In genomic region chr7:151603951-151604350, GRCh38 we compare ENCODE assay signal across 14 cellular contexts.
DNase-seq lines count a peak whose midpoint lies in the region; ATAC-seq and TF ChIP-seq lines count a peak whose summit lies in the region.
"Had no signal": no experiment of that assay in that cellular context is flagged by ENCODE, and none has a peak within 500 bp of the region (broad histone marks: within the 10 kb centered on the region; RNA-seq: fewer than 3 reads in every experiment).

No MANE protein-coding gene starts in this region.

- H4K8ac ChIP-seq in neuronal stem cell (ENCODE audit: low read depth, low read length), result peak overlapping the region; percentile 65

- peak overlapping the region; percentile 39 for H3K27ac ChIP-seq in Panc1 (ENCODE audit: low read length)
- H3K27ac ChIP-seq in neuronal stem cell (replicated peaks; ENCODE audit: low read length), result no peak overlapping the region

- H3K4me1 ChIP-seq in Panc1 (ENCODE audit: control insufficient read depth, insufficient read depth, low read length) (peaks cover 59% of the 10 kb centered on the region), neuronal stem cell (ENCODE audit: control insufficient read depth in 2 of 2, insufficient read depth in 1 of 2, low read depth in 1 of 2, low read length in 2 of 2) (peaks cover 0 to 3% of the 10 kb centered on the region in 2 donors), mucosa of descending colon (ENCODE audit: low read depth) (peaks cover 8% of the 10 kb centered on the region)
- H3K4me1 ChIP-seq: HAP-1 had no signal

- peak overlapping the region; percentile 73 for H2BK12ac ChIP-seq in neuronal stem cell (ENCODE audit: low read length)

- H2AK5ac ChIP-seq in neuronal stem cell (ENCODE audit: low read depth, low read length), result peak overlapping the region; percentile 32

- intact Hi-C loops in Calu3 (cut with micrococcal nuclease; ENCODE audit: unreplicated experiment) (no loop called here), Panc1 (cut with micrococcal nuclease; ENCODE audit: unreplicated experiment) (no loop called here), mucosa of descending colon (cut with DNase I, micrococcal nuclease) (no loop called here)

- peaks cover 9% of the 10 kb centered on the region for H3K79me1 ChIP-seq in neuronal stem cell (ENCODE audit: low read depth, low read length)

- no peak overlapping the region for H3K4me2 ChIP-seq in neuronal stem cell (ENCODE audit: insufficient read depth, low read length, poor library complexity, severe bottlenecking)

- DNase-seq in Calu3 (no peak), Panc1 (ENCODE audit: low read depth, low spot score) (no peak), neuronal stem cell (ENCODE audit: low spot score) (no peak), mucosa of descending colon (no peak), islet precursor cell (no peak), kidney tubule cell (ENCODE audit: low spot score) (no peak)
- DNase-seq: C1 segment of cervical spinal cord; CD4-positive, alpha-beta memory T cell; COR-L47; DMS153; DND-41; GOT3; HFFc6 had no signal

- no peak overlapping the region for H2AFZ ChIP-seq in neuronal stem cell (ENCODE audit: low read length)

- POLR2A ChIA-PET in Panc1 (lab: Charles Lee), result no interaction called here

- CTCF ChIA-PET in Calu3 (lab: Charles Lee) (no interaction called here), Panc1 (lab: Charles Lee) (no interaction called here)

- TF ChIP-seq CTCF in Calu3 (IDR thresholded peaks at IDR 0.05; ENCODE audit: unreplicated experiment), result no peak
- TF ChIP-seq CTCF in Panc1 (IDR thresholded peaks at IDR 0.05), result no peak
- TF ChIP-seq CTCF in mucosa of descending colon (IDR thresholded peaks at IDR 0.05), result no peak

- H3K36me3 ChIP-seq in Panc1 (ENCODE audit: control insufficient read depth, insufficient read depth, low read length) (no peaks in the 10 kb centered on the region), neuronal stem cell (replicated peaks in 1 of 2; ENCODE audit: control insufficient read depth in 2 of 2, insufficient read depth in 2 of 2, low read length in 2 of 2) (no peaks in the 10 kb centered on the region), mucosa of descending colon (ENCODE audit: low read depth) (no peaks in the 10 kb centered on the region)
- H3K36me3 ChIP-seq: HAP-1 had no signal

- ATAC-seq in Panc1 (no peak), mucosa of descending colon (no peak)

- H3K27me3 Mint-ChIP-seq in Calu3 (ENCODE audit: unreplicated experiment), result no peaks in the 10 kb centered on the region
- H3K27me3 Mint-ChIP-seq: CD4-positive, alpha-beta memory T cell had no signal

- H3K4ac ChIP-seq in neuronal stem cell (ENCODE audit: low read length), result no peak overlapping the region

- H3K4me3 Mint-ChIP-seq in Calu3 (ENCODE audit: low read depth, unreplicated experiment), result no peak overlapping the region
- H3K4me3 Mint-ChIP-seq: CD4-positive, alpha-beta memory T cell; HFFc6 had no signal

- peak overlapping the region; percentile 18 for H3K27ac Mint-ChIP-seq in Calu3 (ENCODE audit: unreplicated experiment)
- H3K27ac Mint-ChIP-seq: CD4-positive, alpha-beta memory T cell; HFFc6 had no signal

- H3K9me3 Mint-ChIP-seq in Calu3 (ENCODE audit: low read depth, unreplicated experiment), result peaks cover 3% of the 10 kb centered on the region
- H3K9me3 Mint-ChIP-seq: CD4-positive, alpha-beta memory T cell; HFFc6 had no signal

- no peak overlapping the region for H2BK120ac ChIP-seq in neuronal stem cell (ENCODE audit: low read depth, low read length)

- no peak overlapping the region for H3K14ac ChIP-seq in neuronal stem cell (ENCODE audit: low read length)

- no peak overlapping the region for H2BK15ac ChIP-seq in neuronal stem cell (ENCODE audit: low read length)

- H3K9me3 ChIP-seq in Panc1 (ENCODE audit: control insufficient read depth, insufficient read depth, low read depth, low read length) (no peaks in the 10 kb centered on the region), neuronal stem cell (replicated peaks in 1 of 2; ENCODE audit: control insufficient read depth in 2 of 2, insufficient read depth in 1 of 2, low read depth in 1 of 2, low read length in 2 of 2) (peaks cover 0 to 2% of the 10 kb centered on the region in 2 donors), mucosa of descending colon (no peaks in the 10 kb centered on the region)
- H3K9me3 ChIP-seq: HAP-1 had no signal

- BruUV-seq in Calu3 (replicated peaks; lab: Mats Ljungman, UMichigan), result no TSS peak
- BruUV-seq in Panc1 (replicated peaks; lab: Mats Ljungman, UMichigan), result no TSS peak

- no peak overlapping the region for H3K18ac ChIP-seq in neuronal stem cell (ENCODE audit: low read length)

- H4K91ac ChIP-seq in neuronal stem cell (ENCODE audit: low read depth, low read length, poor library complexity), result no peak overlapping the region

- H3K9ac ChIP-seq in neuronal stem cell (ENCODE audit: low read depth, low read length, poor library complexity), result no peak overlapping the region

- no peaks in the 10 kb centered on the region for H3K36me3 Mint-ChIP-seq in Calu3 (ENCODE audit: insufficient read depth, unreplicated experiment)

- H3K4me3 ChIP-seq in Panc1 (ENCODE audit: low read depth in 2 of 2, low read length in 2 of 2), result no peak overlapping the region
- no peak overlapping the region for H3K4me3 ChIP-seq in neuronal stem cell (ENCODE audit: low read length in 2 of 2)
- no peak overlapping the region for H3K4me3 ChIP-seq in mucosa of descending colon
- H3K4me3 ChIP-seq: HAP-1 had no signal

- no peak overlapping the region for H3K23ac ChIP-seq in neuronal stem cell (ENCODE audit: low read depth, low read length, poor library complexity)

- no peaks in the 10 kb centered on the region for H3K27me3 ChIP-seq in Panc1 (ENCODE audit: control insufficient read depth, insufficient read depth, low read length)
- no peaks in the 10 kb centered on the region for H3K27me3 ChIP-seq in neuronal stem cell (ENCODE audit: control insufficient read depth in 3 of 3, insufficient read depth in 3 of 3, low read depth in 1 of 3, low read length in 3 of 3)

- no CpG with 5 or more reads among the region's 4 CpGs for WGBS in neuronal stem cell (ENCODE audit: extremely low coverage in 2 of 2, insufficient read length in 2 of 2, insufficient replicate concordance in 1 of 2), 2 donors

- in situ Hi-C loops in Panc1 (cut with HindIII; ENCODE audit: low pct_unique_long_range_greater_than_20kb, low sequenced_read_pairs), result no loop called here

- H2BK5ac ChIP-seq in neuronal stem cell (ENCODE audit: low read length), result no peak overlapping the region

- H3K4me1 Mint-ChIP-seq in Calu3 (ENCODE audit: low read depth, unreplicated experiment), result peaks cover 47% of the 10 kb centered on the region
